2 cellular contexts compared by ENCODE assay signal in genomic region chr1:203829247-203829646, GRCh38.
TF ChIP-seq lines count a peak whose summit lies in the region.

No MANE protein-coding gene starts in this region.

TF ChIP-seq in SK-N-SH, 30 proteins besides CTCF, POLR2A, EP300 and RAD21:
- TF ChIP-seq NFIC (IDR thresholded peaks at IDR 0.05; ENCODE audit: borderline replicate concordance) (peak; percentile 30; the same call in 1 of the 2 replicates), PBX3 (IDR thresholded peaks at IDR 0.05) (peak; percentile 15; the same call in 1 of the 2 replicates), TCF12 (IDR thresholded peaks at IDR 0.05) (peak; percentile 43; the same call in 1 of the 2 replicates)
TF ChIP-seq in SK-N-SH: peak in this region for 3; not testable (repeated sequence) for 27.

TF ChIP-seq in endothelial cell of umbilical vein, 7 proteins besides CTCF, POLR2A, EP300 and RAD21:
- TF ChIP-seq FOS (IDR thresholded peaks at IDR 0.05; ENCODE audit: borderline replicate concordance, insufficient read depth, low read length), result peak; percentile 59
- peak; percentile 4 for TF ChIP-seq JUN (IDR thresholded peaks at IDR 0.05; ENCODE audit: borderline replicate concordance, insufficient read depth, insufficient read length, low read depth)
